21 cellular contexts compared by ENCODE assay signal in genomic region chr15:61131598-61131954, GRCh38.
DNase-seq lines count a peak whose midpoint lies in the region; ATAC-seq, FAIRE-seq and TF ChIP-seq lines count a peak whose summit lies in the region.
"Had no signal": no experiment of that assay in that cellular context is flagged by ENCODE, and none has a peak within 500 bp of the region (broad histone marks: within the 10 kb centered on the region; RNA-seq: fewer than 3 reads in every experiment).

No MANE protein-coding gene starts in this region.

- no peaks in the 10 kb centered on the region for H3K9me3 Mint-ChIP-seq in stimulated activated naive CD8-positive, alpha-beta T cell treated with anti-CD3 and anti-CD28 coated beads, Interleukin-15, amount 100 ng/mL, for 72 hours
- H3K9me3 Mint-ChIP-seq: CD4-positive, CD25-positive, alpha-beta regulatory T cell had no signal

- no peaks in the 10 kb centered on the region for H3K4me1 Mint-ChIP-seq in stimulated activated naive CD8-positive, alpha-beta T cell treated with anti-CD3 and anti-CD28 coated beads, Interleukin-15, amount 100 ng/mL, for 72 hours
- H3K4me1 Mint-ChIP-seq: CD4-positive, CD25-positive, alpha-beta regulatory T cell had no signal

- H3K27me3 ChIP-seq in skeletal muscle tissue (ENCODE audit: control insufficient read depth in 3 of 3, insufficient read depth in 3 of 3, low read length in 3 of 3) = no peaks in the 10 kb centered on the region
- H3K27me3 ChIP-seq in pancreas = no peaks in the 10 kb centered on the region

- FAIRE-seq in pancreas (lab: Jason Lieb, UNC) = no peak
- FAIRE-seq: GM18507, H54, HepG2, K562 had no signal

- H3K4me3 Mint-ChIP-seq in stimulated activated naive CD8-positive, alpha-beta T cell treated with anti-CD3 and anti-CD28 coated beads, Interleukin-15, amount 100 ng/mL, for 72 hours = no peak overlapping the region
- H3K4me3 Mint-ChIP-seq: CD4-positive, CD25-positive, alpha-beta regulatory T cell had no signal

- peaks cover 4 to 26% (median 13%) of the 10 kb centered on the region in 3 donors for H3K4me1 ChIP-seq in skeletal muscle tissue (ENCODE audit: control insufficient read depth in 3 of 3, insufficient read depth in 3 of 3, low read length in 3 of 3)
- peaks cover 0 to 4% (median 0%) of the 10 kb centered on the region in 3 donors for H3K4me1 ChIP-seq in pancreas

- no peak overlapping the region for H3K27ac ChIP-seq in SK-N-MC
- H3K27ac ChIP-seq in skeletal muscle tissue (ENCODE audit: low read depth, low read length) = peak overlapping the region; percentile 2
- H3K27ac ChIP-seq in pancreas = no peak overlapping the region

- intact Hi-C loops in pancreas (cut with DNase I) = no loop called here

- 65 to 76% methylated on average over 4 of the region's 4 CpGs for WGBS in pancreas, 2 donors

- ATAC-seq in pancreas (no peak), HG03520 (IDR thresholded peaks at IDR 0.05; ENCODE audit: unreplicated experiment) (no peak), HG03442 (IDR thresholded peaks at IDR 0.05; ENCODE audit: unreplicated experiment) (no peak)
- no peak for ATAC-seq in stimulated activated naive CD8-positive, alpha-beta T cell treated with anti-CD3 and anti-CD28 coated beads, Interleukin-15, amount 100 ng/mL, for 72 hours
- ATAC-seq: HepG2, K562, Panc1 had no signal

- H3K9me3 ChIP-seq in SK-N-MC (ENCODE audit: low read depth, low read length) (no peaks in the 10 kb centered on the region), skeletal muscle tissue (ENCODE audit: control insufficient read depth in 3 of 3, low read length in 3 of 3) (no peaks in the 10 kb centered on the region), pancreas (no peaks in the 10 kb centered on the region)
- H3K9me3 ChIP-seq: MG63 had no signal

- H3K36me3 ChIP-seq in SK-N-MC (ENCODE audit: insufficient read depth, low read length) (no peaks in the 10 kb centered on the region), skeletal muscle tissue (ENCODE audit: control insufficient read depth in 3 of 3, insufficient read depth in 3 of 3, low read length in 3 of 3) (no peaks in the 10 kb centered on the region), pancreas (no peaks in the 10 kb centered on the region)
- H3K36me3 ChIP-seq: MG63 had no signal

- DNase-seq in GM03348 (ENCODE audit: low spot score) = peak; percentile 23
- DNase-seq in SK-N-MC (ENCODE audit: low read depth, low spot score) = no peak
- peak; percentile 31 for DNase-seq in fibroblast of gingiva (ENCODE audit: low read depth)
- no peak for DNase-seq in pancreas
- no peak for DNase-seq in stimulated activated naive CD8-positive, alpha-beta T cell treated with anti-CD3 and anti-CD28 coated beads, Interleukin-15, amount 100 ng/mL, for 72 hours
- DNase-seq: CD4-positive, CD25-positive, alpha-beta regulatory T cell; COR-L47; DND-41; MG63; NCI-H1694 treated with DMSO at 0.1 percent for 48 hours; NCI-H748 treated with DMSO at 0.1 percent for 48 hours; NK-92 treated with Interleukin-12 subunit alpha and Interleukin-12 subunit beta, amount 100 ng/mL, for 24 hours; SIG-M5 had no signal

- peaks cover 23% of the 10 kb centered on the region for H3K27me3 Mint-ChIP-seq in stimulated activated naive CD8-positive, alpha-beta T cell treated with anti-CD3 and anti-CD28 coated beads, Interleukin-15, amount 100 ng/mL, for 72 hours

- H3K27ac Mint-ChIP-seq in stimulated activated naive CD8-positive, alpha-beta T cell treated with anti-CD3 and anti-CD28 coated beads, Interleukin-15, amount 100 ng/mL, for 72 hours = no peak overlapping the region
- H3K27ac Mint-ChIP-seq: CD4-positive, CD25-positive, alpha-beta regulatory T cell had no signal

- H3K9ac ChIP-seq in SK-N-MC (ENCODE audit: insufficient read length) (no peak overlapping the region), skeletal muscle tissue (ENCODE audit: low read depth in 1 of 3, low read length in 3 of 3) (peak overlapping the region in 2 of 3 donors; percentile 4 to 34)

- no peak for TF ChIP-seq CTCF in pancreas (IDR thresholded peaks at IDR 0.05)

- H3K4me3 ChIP-seq in SK-N-MC = peak overlapping the region; percentile 45
- peak overlapping the region; percentile 2 to 45 (median 45) for H3K4me3 ChIP-seq in skeletal muscle tissue (ENCODE audit: low read length in 3 of 3)
- H3K4me3 ChIP-seq in pancreas = no peak overlapping the region
- H3K4me3 ChIP-seq: K562, MG63 had no signal

Comparison
In these comparisons a context has a peak if more than half of its experiments do, and no peak if none do; other contexts are left out.
1. DNase-seq: peak in GM03348 (single experiment) and fibroblast of gingiva (single experiment); none in SK-N-MC (single experiment), pancreas (0 of 6) and stimulated activated naive CD8-positive, alpha-beta T cell treated with anti-CD3 and anti-CD28 coated beads, Interleukin-15, amount 100 ng/mL, for 72 hours (0 of 2).
2. H3K4me3 ChIP-seq: peak in SK-N-MC (single experiment) and skeletal muscle tissue (3 of 3); none in pancreas (0 of 4).